Comparison of ENCODE assay signal across 8 cellular contexts in the genomic region with DNA sequence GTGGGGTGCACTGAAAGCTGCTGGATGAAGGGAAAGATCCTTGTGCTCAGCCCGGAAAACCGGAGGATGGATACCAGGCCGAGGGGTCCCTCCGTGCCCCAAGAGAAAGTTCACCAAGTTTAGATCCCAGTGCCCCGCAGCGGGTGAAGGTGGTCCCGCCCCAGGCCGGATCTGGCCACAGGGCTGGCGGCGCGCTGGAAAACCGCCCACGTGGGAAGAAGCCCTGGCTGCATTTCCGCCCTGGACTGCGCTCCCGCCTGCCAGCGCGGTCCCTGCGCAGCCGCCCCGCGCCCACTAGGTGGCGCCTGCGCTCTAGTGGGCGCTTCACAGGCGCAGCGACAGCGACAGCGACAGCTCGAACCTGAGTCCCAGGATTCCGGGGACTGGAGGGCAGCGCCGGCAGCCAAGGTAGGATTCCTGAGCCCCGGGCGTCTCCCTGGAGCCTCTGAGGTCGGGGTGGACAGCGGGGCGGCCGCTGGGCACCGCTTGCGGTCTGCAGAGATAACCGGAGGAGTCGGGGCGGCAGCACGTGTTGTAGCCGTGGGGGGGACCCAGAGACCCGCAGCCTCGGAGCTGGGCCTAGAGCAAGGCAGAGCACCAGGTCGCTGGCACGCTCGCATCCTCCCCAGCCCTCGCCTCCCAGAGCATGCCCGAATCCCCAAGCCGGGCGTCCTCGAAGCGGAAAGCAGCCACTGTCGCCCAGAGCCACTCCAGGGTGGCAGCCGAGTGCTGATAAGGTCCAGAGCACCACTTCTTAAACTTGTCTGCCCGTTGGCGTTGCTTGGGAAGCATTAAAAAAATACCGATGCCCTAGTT. TPM values are rescaled to one million over a fixed set of nuclear protein-coding genes. Genes with fewer than 3 reads are reported as not detected.
DNase-seq lines count a peak whose midpoint lies in the region; ATAC-seq and TF ChIP-seq lines count a peak whose summit lies in the region.

A gene with protein sequence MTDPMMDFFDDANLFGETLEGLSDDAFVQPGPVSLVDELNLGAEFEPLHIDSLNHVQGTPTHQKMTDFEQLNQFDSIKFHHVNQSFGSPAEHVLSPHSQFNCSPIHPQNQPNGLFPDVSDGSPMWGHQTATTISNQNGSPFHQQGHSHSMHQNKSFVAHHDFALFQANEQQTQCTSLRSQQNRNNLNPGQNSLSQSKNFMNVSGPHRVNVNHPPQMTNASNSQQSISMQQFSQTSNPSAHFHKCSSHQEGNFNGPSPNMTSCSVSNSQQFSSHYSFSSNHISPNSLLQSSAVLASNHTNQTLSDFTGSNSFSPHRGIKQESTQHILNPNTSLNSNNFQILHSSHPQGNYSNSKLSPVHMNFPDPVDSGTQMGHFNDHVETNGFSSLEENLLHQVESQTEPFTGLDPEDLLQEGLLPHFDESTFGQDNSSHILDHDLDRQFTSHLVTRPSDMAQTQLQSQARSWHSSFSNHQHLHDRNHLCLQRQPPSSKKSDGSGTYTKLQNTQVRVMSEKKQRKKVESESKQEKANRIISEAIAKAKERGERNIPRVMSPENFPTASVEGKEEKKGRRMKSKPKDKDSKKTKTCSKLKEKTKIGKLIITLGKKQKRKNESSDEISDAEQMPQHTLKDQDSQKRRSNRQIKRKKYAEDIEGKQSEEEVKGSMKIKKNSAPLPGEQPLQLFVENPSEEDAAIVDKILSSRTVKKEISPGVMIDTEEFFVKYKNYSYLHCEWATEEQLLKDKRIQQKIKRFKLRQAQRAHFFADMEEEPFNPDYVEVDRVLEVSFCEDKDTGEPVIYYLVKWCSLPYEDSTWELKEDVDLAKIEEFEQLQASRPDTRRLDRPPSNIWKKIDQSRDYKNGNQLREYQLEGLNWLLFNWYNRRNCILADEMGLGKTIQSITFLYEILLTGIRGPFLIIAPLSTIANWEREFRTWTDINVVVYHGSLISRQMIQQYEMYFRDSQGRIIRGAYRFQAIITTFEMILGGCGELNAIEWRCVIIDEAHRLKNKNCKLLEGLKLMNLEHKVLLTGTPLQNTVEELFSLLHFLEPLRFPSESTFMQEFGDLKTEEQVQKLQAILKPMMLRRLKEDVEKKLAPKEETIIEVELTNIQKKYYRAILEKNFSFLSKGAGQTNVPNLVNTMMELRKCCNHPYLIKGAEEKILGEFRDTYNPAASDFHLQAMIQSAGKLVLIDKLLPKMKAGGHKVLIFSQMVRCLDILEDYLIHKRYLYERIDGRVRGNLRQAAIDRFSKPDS (N-terminal part only) (plus strand): TSS at position 322 of the 816 bp plus-strand sequence. CDS start 101,099 bp downstream, outside the sequence.

- H3K27ac ChIP-seq in BLaER1 (peak within 1 kb of the TSS; percentile 94), colonic mucosa (peak within 1 kb of the TSS; percentile 83)

- H3K27ac Mint-ChIP-seq in activated CD4-positive, alpha-beta T cell treated with anti-CD3 and anti-CD28 coated beads, Interleukin-2, amount 10 ng/mL, durations not matched to agents 24 days and 14 days = peak within 1 kb of the TSS; percentile 86

- peak; percentile 70 for ATAC-seq in HG03460 (IDR thresholded peaks at IDR 0.05; ENCODE audit: unreplicated experiment)

- no peaks in the 10 kb centered on the region for H3K9me3 Mint-ChIP-seq in activated CD4-positive, alpha-beta T cell treated with anti-CD3 and anti-CD28 coated beads, Interleukin-2, amount 10 ng/mL, durations not matched to agents 24 days and 14 days

- H3K4me1 Mint-ChIP-seq in activated CD4-positive, alpha-beta T cell treated with anti-CD3 and anti-CD28 coated beads, Interleukin-2, amount 10 ng/mL, durations not matched to agents 24 days and 14 days = peaks cover 32% of the 10 kb centered on the region

- peak; percentile 71 for DNase-seq in GM19240 (ENCODE audit: insufficient read length, low spot score)
- DNase-seq in NCI-H524 treated with DMSO at 0.1 percent for 48 hours (lab: John Stamatoyannopoulos, UW) = peak; percentile 86
- peak; percentile 93 for DNase-seq in activated CD4-positive, alpha-beta T cell treated with anti-CD3 and anti-CD28 coated beads, Interleukin-2, amount 10 ng/mL, durations not matched to agents 24 days and 14 days
- DNase-seq in colonic mucosa = peak; percentile 83
- peak; percentile 96 for DNase-seq in left kidney (ENCODE audit: low read depth, low spot score)
- peak; percentile 73 to 80 for DNase-seq in stimulated activated CD4-positive, alpha-beta T cell treated with anti-CD3 and anti-CD28 coated beads, Interleukin-2, amount 100 ng/mL, for 24 hours

- peaks cover 6% of the 10 kb centered on the region; the same call in 1 of the 2 replicates for H4K20me1 ChIP-seq in BLaER1

- H3K4me2 ChIP-seq in BLaER1 = peak within 1 kb of the TSS; percentile 89

- TF ChIP-seq CTCF in colonic mucosa (IDR thresholded peaks at IDR 0.05) = peak; percentile 100

- H3K36me3 ChIP-seq in BLaER1 (no peaks in the 10 kb centered on the region), colonic mucosa (no peaks in the 10 kb centered on the region)

- no peaks in the 10 kb centered on the region for H3K36me3 Mint-ChIP-seq in activated CD4-positive, alpha-beta T cell treated with anti-CD3 and anti-CD28 coated beads, Interleukin-2, amount 10 ng/mL, durations not matched to agents 24 days and 14 days (ENCODE audit: low read depth)

- H3K27me3 Mint-ChIP-seq in activated CD4-positive, alpha-beta T cell treated with anti-CD3 and anti-CD28 coated beads, Interleukin-2, amount 10 ng/mL, durations not matched to agents 24 days and 14 days = no peaks in the 10 kb centered on the region

- peak within 1 kb of the TSS; percentile 86 for H3K4me3 Mint-ChIP-seq in activated CD4-positive, alpha-beta T cell treated with anti-CD3 and anti-CD28 coated beads, Interleukin-2, amount 10 ng/mL, durations not matched to agents 24 days and 14 days

- intact Hi-C loops in activated CD4-positive, alpha-beta T cell treated with anti-CD3 and anti-CD28 coated beads, Interleukin-2, amount 10 ng/mL, durations not matched to agents 24 days and 14 days (cut with micrococcal nuclease) = loop anchor here (1.0 to 10.0 kb wide), 9 partner anchors 44 to 457 kb away; a partner anchor contains a TSS
- intact Hi-C loops in colonic mucosa (cut with DNase I) = loop anchor here (2.0 to 5.0 kb wide), 3 partner anchors 42 to 152 kb away; no protein-coding TSS in a partner anchor

- H3K27me3 ChIP-seq in BLaER1 = no peaks in the 10 kb centered on the region
- no peaks in the 10 kb centered on the region for H3K27me3 ChIP-seq in colonic mucosa

- H3K4me1 ChIP-seq in BLaER1 = peaks cover 52% of the 10 kb centered on the region
- peaks cover 7% of the 10 kb centered on the region for H3K4me1 ChIP-seq in colonic mucosa

- H3K9ac ChIP-seq in BLaER1 (peak within 1 kb of the TSS; percentile 94), colonic mucosa (ENCODE audit: low read depth in 2 of 2, low read length in 2 of 2) (peak within 1 kb of the TSS; percentile 80 to 90)

- peak within 1 kb of the TSS; percentile 84 for H3K4me3 ChIP-seq in BLaER1
- peak within 1 kb of the TSS; percentile 63 for H3K4me3 ChIP-seq in colonic mucosa

- H3K9me3 ChIP-seq in BLaER1 = no peaks in the 10 kb centered on the region
- no peaks in the 10 kb centered on the region for H3K9me3 ChIP-seq in colonic mucosa

RNA-seq across cellular contexts. Expression of the gene that starts here (rescaled TPM):
- 19.6 and 20.7 TPM in 2 replicates for total RNA-seq in activated CD4-positive, alpha-beta T cell treated with anti-CD3 and anti-CD28 coated beads, Interleukin-2, amount 10 ng/mL, durations not matched to agents 24 days and 14 days
- 10 to 100 TPM; 39.2 to 66.1 TPM for total RNA-seq in colonic mucosa

Comparison
In these comparisons a context has a peak if more than half of its experiments do, and no peak if none do; other contexts are left out.
1. Peak in every context shown above with its lines: DNase-seq, ATAC-seq, H3K4me3 ChIP-seq and H3K27ac ChIP-seq.